In the genomic region with DNA sequence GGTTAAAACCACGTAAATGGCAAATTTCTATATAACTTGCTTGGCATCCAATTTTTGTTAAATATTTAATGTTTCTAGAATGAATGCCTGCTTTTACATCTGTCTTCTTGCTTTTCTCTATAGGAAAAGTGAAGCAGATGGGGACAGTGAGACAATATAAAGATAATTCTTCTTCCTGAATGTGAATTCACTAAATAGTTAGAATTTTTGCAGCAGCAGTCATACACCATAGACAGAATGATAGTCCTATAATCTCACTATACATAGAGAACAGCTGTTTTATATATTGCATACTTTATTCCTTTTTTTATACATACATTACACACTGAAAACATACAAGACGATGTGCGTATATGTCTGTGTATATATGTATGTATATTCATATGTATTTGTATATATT, we compare ENCODE assay signal across 26 cellular contexts.
"Had no signal": no experiment of that assay in that cellular context is flagged by ENCODE, and none has a peak within 500 bp of the region (broad histone marks: within the 10 kb centered on the region; RNA-seq: fewer than 3 reads in every experiment).

No MANE protein-coding gene starts in this region.

- H3K27me3 ChIP-seq: brain microvascular endothelial cell, gastrocnemius medialis, right lobe of liver, upper lobe of left lung had no signal

- H3K36me3 Mint-ChIP-seq: activated CD8-positive, alpha-beta memory T cell treated with anti-CD3 and anti-CD28 coated beads, Interleukin-2, amount 10 ng/mL, durations not matched to agents 7 days and 5 days; activated naive CD4-positive, alpha-beta T cell treated with anti-CD3 and anti-CD28 coated beads, Interleukin-2, amount 10 ng/mL, durations not matched to agents 7 days and 5 days had no signal

- ATAC-seq: activated CD8-positive, alpha-beta memory T cell treated with anti-CD3 and anti-CD28 coated beads, Interleukin-2, amount 10 ng/mL, durations not matched to agents 7 days and 5 days; gastrocnemius medialis; left colon; mucosa of descending colon; right lobe of liver; T-helper 17 cell had no signal

- H3K27ac Mint-ChIP-seq: activated CD4-positive, alpha-beta memory T cell treated with anti-CD3 and anti-CD28 coated beads, Interleukin-2, amount 10 ng/mL, durations not matched to agents 7 days and 5 days; activated CD8-positive, alpha-beta memory T cell treated with anti-CD3 and anti-CD28 coated beads, Interleukin-2, amount 10 ng/mL, durations not matched to agents 7 days and 5 days; activated naive CD4-positive, alpha-beta T cell treated with anti-CD3 and anti-CD28 coated beads, Interleukin-2, amount 10 ng/mL, durations not matched to agents 7 days and 5 days; nephron progenitor cell; T-helper 17 cell had no signal

- H3K4me1 Mint-ChIP-seq: activated CD4-positive, alpha-beta memory T cell treated with anti-CD3 and anti-CD28 coated beads, Interleukin-2, amount 10 ng/mL, durations not matched to agents 7 days and 5 days; activated CD8-positive, alpha-beta memory T cell treated with anti-CD3 and anti-CD28 coated beads, Interleukin-2, amount 10 ng/mL, durations not matched to agents 7 days and 5 days; activated naive CD4-positive, alpha-beta T cell treated with anti-CD3 and anti-CD28 coated beads, Interleukin-2, amount 10 ng/mL, durations not matched to agents 7 days and 5 days; T-helper 17 cell had no signal

- H3K4me3 ChIP-seq: gastrocnemius medialis, mucosa of descending colon, right lobe of liver, smooth muscle cell, upper lobe of left lung had no signal

- H3K4me1 ChIP-seq: gastrocnemius medialis, upper lobe of left lung had no signal

- H3K27ac ChIP-seq: brain microvascular endothelial cell, gastrocnemius medialis, right lobe of liver, upper lobe of left lung had no signal

- H3K9me3 ChIP-seq: gastrocnemius medialis, mucosa of descending colon, right lobe of liver, upper lobe of left lung had no signal

- H3K4me2 ChIP-seq: smooth muscle cell had no signal

- H3K4me3 Mint-ChIP-seq: activated CD4-positive, alpha-beta memory T cell treated with anti-CD3 and anti-CD28 coated beads, Interleukin-2, amount 10 ng/mL, durations not matched to agents 7 days and 5 days; activated CD8-positive, alpha-beta memory T cell treated with anti-CD3 and anti-CD28 coated beads, Interleukin-2, amount 10 ng/mL, durations not matched to agents 7 days and 5 days; activated naive CD4-positive, alpha-beta T cell treated with anti-CD3 and anti-CD28 coated beads, Interleukin-2, amount 10 ng/mL, durations not matched to agents 7 days and 5 days; nephron progenitor cell; T-helper 17 cell had no signal

- DNase-seq: activated CD4-positive, alpha-beta memory T cell treated with anti-CD3 and anti-CD28 coated beads, Interleukin-2, amount 10 ng/mL, durations not matched to agents 7 days and 5 days; activated CD4-positive, alpha-beta T cell treated with anti-CD3 and anti-CD28 coated beads for 4 hours; activated CD4-positive, CD25-positive, alpha-beta regulatory T cell; activated CD8-positive, alpha-beta memory T cell treated with anti-CD3 and anti-CD28 coated beads, Interleukin-2, amount 10 ng/mL, durations not matched to agents 7 days and 5 days; activated effector memory CD4-positive, alpha-beta T cell treated with anti-CD3 and anti-CD28 coated beads, Interleukin-2, amount 50 U/mL, for 16 hours; activated naive CD4-positive, alpha-beta T cell treated with anti-CD3 and anti-CD28 coated beads, Interleukin-2, amount 10 ng/mL, durations not matched to agents 7 days and 5 days; activated T-cell treated with anti-CD3 and anti-CD28 coated beads for 4 hours; anterior cingulate cortex; brain microvascular endothelial cell; central memory CD4-positive, alpha-beta T cell; effector memory CD4-positive, alpha-beta T cell; gastrocnemius medialis; hypothalamus; left colon; mesendoderm; mucosa of descending colon; nephron progenitor cell; nucleus accumbens; posterior cingulate gyrus; right lobe of liver; stimulated activated CD4-positive, alpha-beta T cell treated with anti-CD3 and anti-CD28 coated beads, Interleukin-15, amount 100 ng/mL, for 24 hours; stimulated activated naive CD4-positive, alpha-beta T cell treated with Interleukin-2 at 50 U/mL for 16 hours; SW 1271; T-helper 17 cell; upper lobe of left lung had no signal

- H3K36me3 ChIP-seq: brain microvascular endothelial cell, gastrocnemius medialis, right lobe of liver, upper lobe of left lung had no signal

- H3K9me3 Mint-ChIP-seq: activated CD4-positive, alpha-beta memory T cell treated with anti-CD3 and anti-CD28 coated beads, Interleukin-2, amount 10 ng/mL, durations not matched to agents 7 days and 5 days; nephron progenitor cell had no signal

- H3K27me3 Mint-ChIP-seq: activated CD4-positive, alpha-beta memory T cell treated with anti-CD3 and anti-CD28 coated beads, Interleukin-2, amount 10 ng/mL, durations not matched to agents 7 days and 5 days; activated CD8-positive, alpha-beta memory T cell treated with anti-CD3 and anti-CD28 coated beads, Interleukin-2, amount 10 ng/mL, durations not matched to agents 7 days and 5 days; activated naive CD4-positive, alpha-beta T cell treated with anti-CD3 and anti-CD28 coated beads, Interleukin-2, amount 10 ng/mL, durations not matched to agents 7 days and 5 days; T-helper 17 cell had no signal
